ENCODE assay signal across 11 cellular contexts in genomic region chr19:9498183-9498902, GRCh38. TPM values are rescaled to one million over a fixed set of nuclear protein-coding genes. Genes with fewer than 3 reads are reported as not detected.
DNase-seq lines count a peak whose midpoint lies in the region; ATAC-seq, FAIRE-seq and TF ChIP-seq lines count a peak whose summit lies in the region.
"Had no signal": no experiment of that assay in that cellular context is flagged by ENCODE, and none has a peak within 500 bp of the region (broad histone marks: within the 10 kb centered on the region; RNA-seq: fewer than 3 reads in every experiment).

ZNF560 (minus strand) TSS chr19:9498616; CDS start chr19:9475313, 23,303 bp downstream.

- no peak for FAIRE-seq in RCC 7860 (lab: Jason Lieb, UNC)

- H3K4me2 ChIP-seq in GM23248 (ENCODE audit: unreplicated experiment) = peak within 1 kb of the TSS; percentile 25

- peaks cover 3% of the 10 kb centered on the region for H3K27me3 Mint-ChIP-seq in activated T-cell treated with anti-CD3 and anti-CD28 coated beads, Interleukin-2, amount 50 U/mL, for 4 hours (ENCODE audit: low read depth)

- H3F3A ChIP-seq in GM23248 (ENCODE audit: insufficient read depth) = no peaks in the 10 kb centered on the region

- ATAC-seq in activated T-cell treated with anti-CD3 and anti-CD28 coated beads, Interleukin-2, amount 50 U/mL, for 4 hours = no peak
- ATAC-seq in GM18511 (IDR thresholded peaks at IDR 0.05; ENCODE audit: unreplicated experiment) = no peak
- no peak for ATAC-seq in GM21576 (IDR thresholded peaks at IDR 0.05; ENCODE audit: unreplicated experiment)
- ATAC-seq: esophagus mucosa had no signal

- no peaks in the 10 kb centered on the region for H3K9me3 ChIP-seq in GM23248 (ENCODE audit: low read depth)

- H3K36me3 Mint-ChIP-seq in activated T-cell treated with anti-CD3 and anti-CD28 coated beads, Interleukin-2, amount 50 U/mL, for 4 hours (ENCODE audit: insufficient read depth) = no peaks in the 10 kb centered on the region

- H3K4me1 ChIP-seq in GM23248 (ENCODE audit: insufficient read depth) = no peaks in the 10 kb centered on the region

- WGBS in GM23248 (ENCODE audit: low coverage in 1 of 2, low lambda C conversion rate in 2 of 2, missing lambda C conversion rate in 2 of 2), 2 experiments = 4 to 7% methylated on average over 38 to 43 of the region's 44 CpGs

- peak within 1 kb of the TSS; percentile 83 for H2AFZ ChIP-seq in GM23248

- peak; percentile 33 for TF ChIP-seq CTCF in AG10803 (conservative IDR thresholded peaks at IDR 0.05; ENCODE audit: low read length)

- DNase-seq in AG10803 (ENCODE audit: low read depth) (peak; percentile 11), GM23248 (peak; percentile 59), SIG-M5 (lab: John Stamatoyannopoulos, UW) (no peak), RCC 7860 (ENCODE audit: low spot score) (no peak)
- no peak for DNase-seq in activated T-cell treated with anti-CD3 and anti-CD28 coated beads, Interleukin-2, amount 50 U/mL, for 4 hours
- DNase-seq: NCI-H345, occipital lobe had no signal

- no peaks in the 10 kb centered on the region for H3K27me3 ChIP-seq in GM23248 (replicated peaks; ENCODE audit: insufficient read depth)

- in situ Hi-C loops in GM23248 (cut with MboI) = no loop called here

- H3K9me3 Mint-ChIP-seq in activated T-cell treated with anti-CD3 and anti-CD28 coated beads, Interleukin-2, amount 50 U/mL, for 4 hours = peaks cover 19% of the 10 kb centered on the region

- H3K27ac ChIP-seq in GM23248 = peak within 1 kb of the TSS; percentile 53

- no peaks in the 10 kb centered on the region for H3K36me3 ChIP-seq in GM23248 (ENCODE audit: low read depth)

- H3K9ac ChIP-seq in GM23248 = peak within 1 kb of the TSS; percentile 64

- H3K4me3 Mint-ChIP-seq in activated T-cell treated with anti-CD3 and anti-CD28 coated beads, Interleukin-2, amount 50 U/mL, for 4 hours = peak within 1 kb of the TSS; percentile 4

- H4K20me1 ChIP-seq in GM23248 (ENCODE audit: insufficient read depth) = no peaks in the 10 kb centered on the region

- H3K79me2 ChIP-seq in GM23248 (ENCODE audit: insufficient read depth) = no peaks in the 10 kb centered on the region

- H3K4me3 ChIP-seq in AG10803 (ENCODE audit: low read length) = peak within 1 kb of the TSS; percentile 46
- peak within 1 kb of the TSS; percentile 57 for H3K4me3 ChIP-seq in GM23248
- peak within 1 kb of the TSS; percentile 67 for H3K4me3 ChIP-seq in iPS-11a (ENCODE audit: low read depth, low read length)

- no peaks in the 10 kb centered on the region for H3K9me2 ChIP-seq in GM23248 (ENCODE audit: insufficient read depth)

- peaks cover 5% of the 10 kb centered on the region for H3K4me1 Mint-ChIP-seq in activated T-cell treated with anti-CD3 and anti-CD28 coated beads, Interleukin-2, amount 50 U/mL, for 4 hours (ENCODE audit: low read depth)

RNA-seq across cellular contexts. Expression of gene ZNF560, which starts in this region (rescaled TPM):
- 0.25 and 1.9 TPM in 2 replicates for total RNA-seq in GM23248 (2014; rRNA removed; shearing (Covaris generic))
- 0.16 and 0.48 TPM in 2 replicates for polyA plus RNA-seq in GM23248 (2016; fragmentation: Nextera tagmentation; extraction: Ambion mirVana)
- total RNA-seq in activated T-cell treated with anti-CD3 and anti-CD28 coated beads, Interleukin-2, amount 50 U/mL, for 4 hours = not detected
- total RNA-seq: esophagus mucosa had no signal

Comparison
In these comparisons a context has a peak if more than half of its experiments do, and no peak if none do; other contexts are left out.
1. DNase-seq: peak in AG10803 (single experiment) and GM23248 (single experiment); none in activated T-cell treated with anti-CD3 and anti-CD28 coated beads, Interleukin-2, amount 50 U/mL, for 4 hours (single experiment), SIG-M5 (single experiment) and RCC 7860 (single experiment).
2. Peak in every context shown above with its lines, with median percentiles within 50 percentile points of each other: H3K4me3 ChIP-seq.